ENCODE assay signal across 32 cellular contexts in genomic region chr1:173561263-173561662, GRCh38. TPM values are rescaled to one million over a fixed set of nuclear protein-coding genes. Genes with fewer than 3 reads are reported as not detected.
"Had no signal": no experiment of that assay in that cellular context is flagged by ENCODE, and none has a peak within 500 bp of the region (broad histone marks: within the 10 kb centered on the region; RNA-seq: fewer than 3 reads in every experiment).

No MANE protein-coding gene starts in this region.

- DNase-seq: activated CD4-positive, alpha-beta memory T cell treated with anti-CD3 and anti-CD28 coated beads, Interleukin-2, amount 10 ng/mL, durations not matched to agents 7 days and 5 days; activated CD4-positive, alpha-beta T cell treated with anti-CD3 and anti-CD28 coated beads for 1 hour; activated CD4-positive, alpha-beta T cell treated with anti-CD3 and anti-CD28 coated beads for 4 hours; activated CD4-positive, alpha-beta T cell treated with anti-CD3 and anti-CD28 coated beads, Interleukin-2, amount 10 ng/mL, durations not matched to agents 7 days and 5 days; activated CD4-positive, alpha-beta T cell treated with anti-CD3 and anti-CD28 coated beads, Interleukin-2, amount 50 U/mL, for 4 hours; activated CD8-positive, alpha-beta memory T cell treated with anti-CD3 and anti-CD28 coated beads, Interleukin-2, amount 50 U/mL, for 48 hours; activated gamma-delta T cell; activated naive CD4-positive, alpha-beta T cell; activated naive CD4-positive, alpha-beta T cell treated with anti-CD3 and anti-CD28 coated beads, Interleukin-2, amount 50 U/mL, for 16 hours; activated T-cell treated with anti-CD3 and anti-CD28 coated beads for 4 hours; activated T-cell treated with anti-CD3 and anti-CD28 coated beads, Interleukin-2, amount 50 U/mL, for 24 hours; activated T-cell treated with anti-CD3 and anti-CD28 coated beads, Interleukin-2, amount 50 U/mL, for 72 hours; amniotic stem cell; anterior cingulate cortex; brain microvascular endothelial cell; dorsolateral prefrontal cortex; effector memory CD4-positive, alpha-beta T cell; endodermal cell; foreskin fibroblast; glutamatergic neuron; heart right ventricle; T-helper 1 cell; T-helper 17 cell; T1000 had no signal

- H3K4me1 ChIP-seq: heart right ventricle had no signal

- H3K27ac ChIP-seq: brain microvascular endothelial cell, coronary artery, dorsolateral prefrontal cortex, heart right ventricle, VCaP had no signal

- H3K27me3 ChIP-seq: brain microvascular endothelial cell, heart right ventricle had no signal

- FAIRE-seq: astrocyte, bronchial epithelial cell, frontal cortex had no signal

- ATAC-seq: activated T-cell treated with anti-CD3 and anti-CD28 coated beads, Interleukin-2, amount 50 U/mL, for 72 hours; esophagus mucosa; T-helper 17 cell; WTC11 had no signal

- H3K4me3 ChIP-seq: coronary artery, dorsolateral prefrontal cortex, heart right ventricle had no signal

- H3K36me3 ChIP-seq: brain microvascular endothelial cell, heart right ventricle had no signal

RNA-seq across cellular contexts. Expression of gene SLC9C2, which starts 41.6 kb away (rescaled TPM):
- total RNA-seq: activated CD4-positive, alpha-beta memory T cell treated with anti-CD3 and anti-CD28 coated beads, Interleukin-2, amount 10 ng/mL, durations not matched to agents 7 days and 5 days; activated CD4-positive, alpha-beta T cell treated with anti-CD3 and anti-CD28 coated beads, Interleukin-2, amount 10 ng/mL, durations not matched to agents 7 days and 5 days; activated T-cell treated with anti-CD3 and anti-CD28 coated beads, Interleukin-2, amount 50 U/mL, for 72 hours; bronchial epithelial cell; endodermal cell; epithelial cell of proximal tubule; T-helper 17 cell; WTC11 had no signal
